In the genomic region with DNA sequence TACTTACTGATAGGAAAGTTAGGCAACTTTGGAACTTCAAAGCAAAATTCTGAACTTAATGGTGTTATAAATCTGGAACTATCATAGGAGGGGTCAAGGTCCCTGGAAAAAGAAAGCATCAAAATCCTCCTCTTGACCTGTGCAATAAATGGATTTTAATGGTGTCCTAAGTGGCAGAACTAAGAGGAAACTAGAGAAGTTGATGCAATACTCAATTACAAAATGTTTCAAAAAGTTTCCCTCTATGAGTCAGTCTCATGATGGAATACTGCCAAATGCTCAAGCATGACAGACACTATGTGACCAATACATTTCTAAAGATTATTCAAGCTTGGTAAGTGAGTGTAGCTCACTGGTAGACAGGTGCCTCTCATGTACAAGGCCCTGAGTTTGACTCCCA, we compare ENCODE assay signal across 8 cellular contexts. TPM values are rescaled to one million over a fixed set of nuclear protein-coding genes. Genes with fewer than 3 reads are reported as not detected.
DNase-seq lines count a peak whose midpoint lies in the region; ATAC-seq and TF ChIP-seq lines count a peak whose summit lies in the region.

No MANE protein-coding gene starts in this region.

- peak; percentile 93 to 95 for DNase-seq in AML-193 (lab: John Stamatoyannopoulos, UW)
- DNase-seq in NB4 (ENCODE audit: low read depth) = peak; percentile 98
- DNase-seq in fibroblast of villous mesenchyme (ENCODE audit: low read depth) = peak; percentile 78
- DNase-seq in suprapubic skin (ENCODE audit: low spot score in 2 of 2) = no peak
- DNase-seq in NCI-H146 treated with DMSO at 0.1 percent for 48 hours (lab: John Stamatoyannopoulos, UW; ENCODE audit: unreplicated experiment) = no peak
- no peak for DNase-seq in GM10266 (ENCODE audit: extremely low spot score)

- TF ChIP-seq CTCF in NB4 (IDR thresholded peaks at IDR 0.05; ENCODE audit: low read depth, low read length) (no peak), fibroblast of villous mesenchyme (IDR thresholded peaks at IDR 0.05; ENCODE audit: insufficient read depth, low read depth, low read length) (no peak), suprapubic skin (IDR thresholded peaks at IDR 0.05) (no peak), GM10266 (IDR thresholded peaks at IDR 0.05; ENCODE audit: control insufficient read depth, insufficient read depth, low read depth, missing control alignments) (no peak)

- peak overlapping the region; percentile 12 for H3K4me3 ChIP-seq in NB4 (ENCODE audit: low read depth, low read length)
- no peak overlapping the region for H3K4me3 ChIP-seq in fibroblast of villous mesenchyme (ENCODE audit: low read depth, low read length)
- H3K4me3 ChIP-seq in suprapubic skin = no peak overlapping the region

- H3K36me3 ChIP-seq in suprapubic skin = no peaks in the 10 kb centered on the region

- H3K9me3 ChIP-seq in suprapubic skin = no peaks in the 10 kb centered on the region

- no peak for TF ChIP-seq POLR2A in NB4 (IDR thresholded peaks at IDR 0.05; ENCODE audit: extremely low read depth, insufficient read length)
- no peak for TF ChIP-seq POLR2A in suprapubic skin (IDR thresholded peaks at IDR 0.05)

- H3K27ac ChIP-seq in suprapubic skin = no peak overlapping the region

- no peaks in the 10 kb centered on the region for H3K27me3 ChIP-seq in suprapubic skin

- H3K4me1 ChIP-seq in suprapubic skin = no peaks in the 10 kb centered on the region

- ATAC-seq in GM21515 (IDR thresholded peaks at IDR 0.05; ENCODE audit: unreplicated experiment) (peak; percentile 39), GM19035 (IDR thresholded peaks at IDR 0.05; ENCODE audit: unreplicated experiment) (no peak)

- TF ChIP-seq EP300 in suprapubic skin (IDR thresholded peaks at IDR 0.05) = no peak

RNA-seq across cellular contexts. Expression of gene ERGIC2, which starts 47.7 kb away (rescaled TPM):
- 34.5 and 90.7 TPM in 2 replicates for total RNA-seq in fibroblast of villous mesenchyme
- 10 to 100 TPM; 30.8 to 55.4 (median 35.9) TPM for total RNA-seq in suprapubic skin

Comparison
In these comparisons a context has a peak if more than half of its experiments do, and no peak if none do; other contexts are left out.
1. DNase-seq: peak in AML-193 (2 of 2), NB4 (single experiment) and fibroblast of villous mesenchyme (single experiment); none in suprapubic skin (0 of 2), NCI-H146 treated with DMSO at 0.1 percent for 48 hours (single experiment) and GM10266 (single experiment).